Comparison of ENCODE assay signal across 26 cellular contexts in genomic region chr9:115088856-115089255, GRCh38. TPM values are rescaled to one million over a fixed set of nuclear protein-coding genes. Genes with fewer than 3 reads are reported as not detected.
DNase-seq lines count a peak whose midpoint lies in the region; ATAC-seq, FAIRE-seq and TF ChIP-seq lines count a peak whose summit lies in the region.
"Had no signal": no experiment of that assay in that cellular context is flagged by ENCODE, and none has a peak within 500 bp of the region (broad histone marks: within the 10 kb centered on the region; RNA-seq: fewer than 3 reads in every experiment).

No MANE protein-coding gene starts in this region.

- no peak overlapping the region for H3K4me3 Mint-ChIP-seq in astrocyte (ENCODE audit: unreplicated experiment)
- no peak overlapping the region for H3K4me3 Mint-ChIP-seq in stimulated activated memory B cell treated with anti-CD40 and anti-IgM and Interleukin-4, amounts not matched to agents 10 μg/mL and 1 μg/mL and 100 μg/mL, for 72 hours
- H3K4me3 Mint-ChIP-seq: CD4-positive, alpha-beta memory T cell had no signal

- H3K27ac ChIP-seq in PC-3 (ENCODE audit: low read length) (0 out of 2 replicates have a peak overlapping the region, but pooled peaks have one; percentile 5), astrocyte (ENCODE audit: low read depth, low read length) (no peak overlapping the region), stomach smooth muscle (ENCODE audit: low read length) (peak overlapping the region; percentile 4)
- H3K27ac ChIP-seq: BLaER1 treated with 17β-estradiol and CSF1 and Interleukin-3, amounts not matched to agents 10 nM and 100 nM had no signal

- H3K9me3 ChIP-seq in PC-3 (ENCODE audit: low read length) (no peaks in the 10 kb centered on the region), astrocyte (ENCODE audit: insufficient read depth, low read depth, low read length) (no peaks in the 10 kb centered on the region), stomach smooth muscle (ENCODE audit: control insufficient read depth in 2 of 2, low read length in 2 of 2) (no peaks in the 10 kb centered on the region)
- H3K9me3 ChIP-seq: BLaER1 treated with 17β-estradiol and CSF1 and Interleukin-3, amounts not matched to agents 10 nM and 100 nM; Caco-2; MG63 had no signal

- H3K27ac Mint-ChIP-seq in astrocyte (ENCODE audit: unreplicated experiment): no peak overlapping the region
- no peak overlapping the region for H3K27ac Mint-ChIP-seq in stimulated activated memory B cell treated with anti-CD40 and anti-IgM and Interleukin-4, amounts not matched to agents 10 μg/mL and 1 μg/mL and 100 μg/mL, for 72 hours
- H3K27ac Mint-ChIP-seq: CD4-positive, alpha-beta memory T cell had no signal

- no peak for FAIRE-seq in astrocyte (lab: Jason Lieb, UNC)
- FAIRE-seq: G401.6, GM12892, GM18507, GM19239, H54, K562, RCC 7860 had no signal

- H3K9ac ChIP-seq in PC-3 (ENCODE audit: low read length): no peak overlapping the region
- H3K9ac ChIP-seq in astrocyte (ENCODE audit: low read length): no peak overlapping the region
- no peak overlapping the region for H3K9ac ChIP-seq in stomach smooth muscle (ENCODE audit: low read length in 2 of 2)
- H3K9ac ChIP-seq: BLaER1 treated with 17β-estradiol and CSF1 and Interleukin-3, amounts not matched to agents 10 nM and 100 nM had no signal

- DNase-seq in PC-3: peak; percentile 22
- DNase-seq in astrocyte (ENCODE audit: low read depth): peak; percentile 24
- DNase-seq in fibroblast of villous mesenchyme (ENCODE audit: low read depth): peak; percentile 29
- DNase-seq in glomerular visceral epithelial cell (ENCODE audit: extremely low spot score): no peak
- DNase-seq in AG20443 (ENCODE audit: low spot score): no peak
- DNase-seq: Caco-2; CD4-positive, alpha-beta memory T cell; DND-41; MG63; NCI-H1417; NCI-H1694 treated with DMSO at 0.1 percent for 48 hours; NCI-H2081 treated with DMSO at 0.1 percent for 48 hours; NCI-H2171 treated with DMSO at 0.1 percent for 48 hours; NCI-H526; SHP77 had no signal

- no TSS peak for BruUV-seq in PC-3 (replicated peaks; lab: Mats Ljungman, UMichigan)

- H3K4me2 ChIP-seq in PC-3 (ENCODE audit: low read length) (no peak overlapping the region), astrocyte (ENCODE audit: low read length) (no peak overlapping the region)
- H3K4me2 ChIP-seq: BLaER1 treated with 17β-estradiol and CSF1 and Interleukin-3, amounts not matched to agents 10 nM and 100 nM had no signal

- H3K4me1 Mint-ChIP-seq in astrocyte (ENCODE audit: low read depth, unreplicated experiment): no peaks in the 10 kb centered on the region
- H3K4me1 Mint-ChIP-seq in stimulated activated memory B cell treated with anti-CD40 and anti-IgM and Interleukin-4, amounts not matched to agents 10 μg/mL and 1 μg/mL and 100 μg/mL, for 72 hours: no peaks in the 10 kb centered on the region
- H3K4me1 Mint-ChIP-seq: CD4-positive, alpha-beta memory T cell had no signal

- H2AFZ ChIP-seq in PC-3 (ENCODE audit: low read length) (no peak overlapping the region), astrocyte (ENCODE audit: low read depth, low read length) (no peak overlapping the region)

- intact Hi-C loops in PC-3 (cut with micrococcal nuclease): no loop called here

- H3K4me1 ChIP-seq in PC-3 (ENCODE audit: insufficient read depth, low read length): peaks cover 23% of the 10 kb centered on the region
- H3K4me1 ChIP-seq in astrocyte (ENCODE audit: insufficient read depth, low read length): no peaks in the 10 kb centered on the region
- H3K4me1 ChIP-seq in stomach smooth muscle (ENCODE audit: control insufficient read depth, insufficient read depth, low read length): peaks cover 7% of the 10 kb centered on the region
- H3K4me1 ChIP-seq: BLaER1 treated with 17β-estradiol and CSF1 and Interleukin-3, amounts not matched to agents 10 nM and 100 nM; Caco-2 had no signal

- H3K9me2 ChIP-seq in PC-3 (replicated peaks; ENCODE audit: low read length): no peaks in the 10 kb centered on the region

- peaks cover 37% of the 10 kb centered on the region for H3K36me3 Mint-ChIP-seq in astrocyte (ENCODE audit: low read depth, unreplicated experiment)
- H3K36me3 Mint-ChIP-seq in stimulated activated memory B cell treated with anti-CD40 and anti-IgM and Interleukin-4, amounts not matched to agents 10 μg/mL and 1 μg/mL and 100 μg/mL, for 72 hours: no peaks in the 10 kb centered on the region
- H3K36me3 Mint-ChIP-seq: CD4-positive, alpha-beta memory T cell had no signal

- H3F3A ChIP-seq in PC-3 (ENCODE audit: low read length, unreplicated experiment): no peaks in the 10 kb centered on the region

- H4K20me1 ChIP-seq in PC-3 (ENCODE audit: low read length): no peaks in the 10 kb centered on the region
- H4K20me1 ChIP-seq in astrocyte (ENCODE audit: insufficient read depth, low read length): peaks cover 59% of the 10 kb centered on the region
- H4K20me1 ChIP-seq: BLaER1 treated with 17β-estradiol and CSF1 and Interleukin-3, amounts not matched to agents 10 nM and 100 nM had no signal

- CTCF ChIA-PET in PC-3 (lab: Charles Lee): no interaction called here

- peak; percentile 65 for ATAC-seq in PC-3
- ATAC-seq in stimulated activated memory B cell treated with anti-CD40 and anti-IgM and Interleukin-4, amounts not matched to agents 10 μg/mL and 1 μg/mL and 100 μg/mL, for 72 hours: no peak
- ATAC-seq: K562 had no signal

- no peaks in the 10 kb centered on the region for H3K9me3 Mint-ChIP-seq in astrocyte (ENCODE audit: unreplicated experiment)
- no peaks in the 10 kb centered on the region for H3K9me3 Mint-ChIP-seq in stimulated activated memory B cell treated with anti-CD40 and anti-IgM and Interleukin-4, amounts not matched to agents 10 μg/mL and 1 μg/mL and 100 μg/mL, for 72 hours
- H3K9me3 Mint-ChIP-seq: CD4-positive, alpha-beta memory T cell had no signal

- H3K36me3 ChIP-seq in PC-3 (ENCODE audit: low read depth, low read length): no peaks in the 10 kb centered on the region
- H3K36me3 ChIP-seq in astrocyte (ENCODE audit: insufficient read depth, low read length): peaks cover 21% of the 10 kb centered on the region
- peaks cover 36 to 53% of the 10 kb centered on the region in 2 donors for H3K36me3 ChIP-seq in stomach smooth muscle (ENCODE audit: control insufficient read depth in 2 of 2, insufficient read depth in 2 of 2, low read length in 2 of 2)
- H3K36me3 ChIP-seq: BLaER1 treated with 17β-estradiol and CSF1 and Interleukin-3, amounts not matched to agents 10 nM and 100 nM; MG63 had no signal

- H3K79me2 ChIP-seq in PC-3 (ENCODE audit: low read length) (no peaks in the 10 kb centered on the region), astrocyte (ENCODE audit: insufficient read depth, low read length) (peaks cover 43% of the 10 kb centered on the region)

- POLR2A ChIA-PET in PC-3 (lab: Charles Lee; ENCODE audit: unreplicated experiment): no interaction called here

- H3K4me3 ChIP-seq in PC-3 (ENCODE audit: low read length) (no peak overlapping the region), astrocyte (ENCODE audit: insufficient read depth, low read depth, low read length) (no peak overlapping the region), fibroblast of villous mesenchyme (ENCODE audit: low read depth, low read length) (no peak overlapping the region), stomach smooth muscle (ENCODE audit: low read length in 2 of 2) (no peak overlapping the region)
- H3K4me3 ChIP-seq: BLaER1 treated with 17β-estradiol and CSF1 and Interleukin-3, amounts not matched to agents 10 nM and 100 nM; K562; MG63 had no signal

- TF ChIP-seq CTCF in PC-3 (conservative IDR thresholded peaks at IDR 0.05; ENCODE audit: low read depth, low read length) (no peak), astrocyte (IDR thresholded peaks at IDR 0.05; ENCODE audit: insufficient read depth, low read depth, low read length) (no peak), fibroblast of villous mesenchyme (IDR thresholded peaks at IDR 0.05; ENCODE audit: insufficient read depth, low read depth, low read length) (no peak)

- no peaks in the 10 kb centered on the region for H3K27me3 Mint-ChIP-seq in astrocyte (ENCODE audit: low read depth, unreplicated experiment)
- no peaks in the 10 kb centered on the region for H3K27me3 Mint-ChIP-seq in stimulated activated memory B cell treated with anti-CD40 and anti-IgM and Interleukin-4, amounts not matched to agents 10 μg/mL and 1 μg/mL and 100 μg/mL, for 72 hours

- H3K27me3 ChIP-seq in PC-3 (ENCODE audit: low read length) (no peaks in the 10 kb centered on the region), astrocyte (ENCODE audit: insufficient read depth, low read length) (no peaks in the 10 kb centered on the region), stomach smooth muscle (ENCODE audit: control insufficient read depth in 1 of 2, insufficient read depth in 2 of 2, low read length in 2 of 2) (no peaks in the 10 kb centered on the region)
- H3K27me3 ChIP-seq: BLaER1 treated with 17β-estradiol and CSF1 and Interleukin-3, amounts not matched to agents 10 nM and 100 nM; MG63 had no signal

RNA-seq across cellular contexts. Expression of gene TNC, which starts 29.1 kb away (rescaled TPM):
- 60.1 and 71.0 TPM in 2 replicates for total RNA-seq in PC-3 (2014; rRNA removed)
- total RNA-seq in astrocyte: 747 and 1,099 TPM in 2 replicates
- 371 and 386 TPM in 2 replicates for total RNA-seq in fibroblast of villous mesenchyme
- total RNA-seq: CD4-positive, alpha-beta memory T cell; OCI-LY7 had no signal

Comparison
In these comparisons a context has a peak if more than half of its experiments do, and no peak if none do; other contexts are left out.
1. DNase-seq: peak in PC-3 (single experiment), astrocyte (single experiment) and fibroblast of villous mesenchyme (single experiment); none in glomerular visceral epithelial cell (single experiment) and AG20443 (single experiment).